Comparison of ENCODE assay signal across 18 cellular contexts in the genomic region with DNA sequence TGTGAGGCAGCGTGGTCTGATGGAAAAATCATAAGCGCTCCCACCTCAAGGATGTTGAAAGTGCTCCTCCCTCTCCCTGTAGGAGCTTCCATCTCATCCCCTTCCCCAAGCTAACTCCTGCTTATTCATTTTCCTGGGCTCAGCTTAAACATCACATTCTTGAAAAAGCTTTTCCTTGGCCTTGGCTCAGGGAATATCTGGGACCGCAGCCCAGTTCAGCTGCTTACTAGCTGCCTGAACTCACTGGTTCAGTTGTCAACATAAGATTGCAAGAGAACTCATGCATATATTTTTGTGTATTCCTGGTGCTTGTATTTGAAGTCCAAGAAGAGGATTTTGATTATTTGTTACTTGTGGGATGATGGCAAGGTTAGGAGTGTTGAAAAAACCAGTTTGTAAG.
A peak's percentile ranks its signal among the peaks of the same experiment; 100 is the strongest.
DNase-seq lines count a peak whose midpoint lies in the region; ATAC-seq and TF ChIP-seq lines count a peak whose summit lies in the region.
"Had no signal": no experiment of that assay in that cellular context is flagged by ENCODE, and none has a peak within 500 bp of the region (broad histone marks: within the 10 kb centered on the region; RNA-seq: fewer than 3 reads in every experiment).

No MANE protein-coding gene starts in this region.

- no peak overlapping the region for H3K4me2 ChIP-seq in hepatocyte

- no peak overlapping the region for H3K27ac ChIP-seq in hepatocyte
- H3K27ac ChIP-seq: brain microvascular endothelial cell, foreskin keratinocyte, sigmoid colon had no signal

- intact Hi-C loops in sciatic nerve (cut with DNase I), result no loop called here

- no peaks in the 10 kb centered on the region for H3K9me3 ChIP-seq in hepatocyte (ENCODE audit: low read depth)
- H3K9me3 ChIP-seq: BE2C, sigmoid colon had no signal

- H4K20me1 ChIP-seq in hepatocyte (ENCODE audit: insufficient read depth, poor library complexity, severe bottlenecking), result no peaks in the 10 kb centered on the region

- no peaks in the 10 kb centered on the region for H3K36me3 ChIP-seq in hepatocyte (replicated peaks; ENCODE audit: insufficient read depth, low read depth)
- H3K36me3 ChIP-seq: BE2C, brain microvascular endothelial cell, sigmoid colon had no signal

- no peaks in the 10 kb centered on the region for H3K79me2 ChIP-seq in hepatocyte

- H2AFZ ChIP-seq in hepatocyte, result no peak overlapping the region

- H3K9me2 ChIP-seq in hepatocyte (replicated peaks; ENCODE audit: insufficient read depth), result no peaks in the 10 kb centered on the region

- H3K27me3 ChIP-seq in hepatocyte, result no peaks in the 10 kb centered on the region
- H3K27me3 ChIP-seq: BE2C, brain microvascular endothelial cell had no signal

- DNase-seq in GM04503 (ENCODE audit: low read depth) (peak; percentile 21), cerebellar cortex (ENCODE audit: low spot score) (peak; percentile 87), hepatocyte (ENCODE audit: low spot score) (peak; percentile 27), sciatic nerve (ENCODE audit: low spot score) (peak; percentile 68), NCI-H2196 (lab: John Stamatoyannopoulos, UW; ENCODE audit: unreplicated experiment) (no peak)
- DNase-seq: BE2C; brain microvascular endothelial cell; effector CD8-positive, alpha-beta T cell; foreskin keratinocyte; GF-D8; HCEC 1CT; mammary epithelial cell; NCI-H1694; sigmoid colon; T-helper 9 cell had no signal

- H3K4me3 ChIP-seq in hepatocyte, result no peak overlapping the region
- H3K4me3 ChIP-seq: sigmoid colon had no signal

- H3K4me1 ChIP-seq in hepatocyte (ENCODE audit: insufficient read depth), result no peaks in the 10 kb centered on the region

- ATAC-seq in sciatic nerve (peak; percentile 60), HG02623 (IDR thresholded peaks at IDR 0.05; ENCODE audit: unreplicated experiment) (no peak), GM18519 (IDR thresholded peaks at IDR 0.05; ENCODE audit: low FRiP score, unreplicated experiment) (no peak), GM19395 (IDR thresholded peaks at IDR 0.05; ENCODE audit: unreplicated experiment) (no peak)
- ATAC-seq: foreskin keratinocyte had no signal

- 95% methylated on average over 3 of the region's 3 CpGs for WGBS in hepatocyte (ENCODE audit: low lambda C conversion rate, missing lambda C conversion rate)

- TF ChIP-seq CTCF in hepatocyte (IDR thresholded peaks at IDR 0.05; ENCODE audit: poor library complexity), result no peak
